Comparison of ENCODE assay signal across 8 cellular contexts in genomic region chr6:168884646-168885086, GRCh38.
DNase-seq lines count a peak whose midpoint lies in the region; ATAC-seq and TF ChIP-seq lines count a peak whose summit lies in the region.

No MANE protein-coding gene starts in this region.

- H3K4me1 Mint-ChIP-seq in activated CD4-positive, alpha-beta memory T cell treated with anti-CD3 and anti-CD28 coated beads, Interleukin-2, amount 10 ng/mL, durations not matched to agents 7 days and 5 days, result peaks cover 10% of the 10 kb centered on the region

- DNase-seq in GM10248 (ENCODE audit: extremely low spot score), result peak; percentile 72
- peak; percentile 66 for DNase-seq in NCI-H345 (lab: John Stamatoyannopoulos, UW)
- DNase-seq in activated CD4-positive, alpha-beta memory T cell treated with anti-CD3 and anti-CD28 coated beads, Interleukin-2, amount 10 ng/mL, durations not matched to agents 7 days and 5 days, result peak; percentile 82
- peak; percentile 31 for DNase-seq in mesenchymal stem cell
- DNase-seq in stimulated activated CD8-positive, alpha-beta memory T cell treated with anti-CD3 and anti-CD28 coated beads, Interleukin-15, amount 100 ng/mL, for 24 hours (ENCODE audit: low read depth), result peak; percentile 82
- no peak for DNase-seq in NCI-H2227 (lab: John Stamatoyannopoulos, UW; ENCODE audit: unreplicated experiment)

- no peaks in the 10 kb centered on the region for H3K9me3 ChIP-seq in duodenal mucosa (ENCODE audit: control insufficient read depth in 1 of 2, low read length in 2 of 2)
- H3K9me3 ChIP-seq in mesenchymal stem cell (ENCODE audit: control insufficient read depth, low read length), result no peaks in the 10 kb centered on the region

- no peak overlapping the region for H3K23ac ChIP-seq in mesenchymal stem cell (ENCODE audit: low read length in 2 of 2)

- 14% methylated on average over 34 of the region's 37 CpGs for WGBS in mesenchymal stem cell

- H3K27me3 ChIP-seq in duodenal mucosa (ENCODE audit: control insufficient read depth in 1 of 2, insufficient read depth in 2 of 2, low read length in 2 of 2) (peaks cover 0 to 5% of the 10 kb centered on the region in 2 donors), mesenchymal stem cell (ENCODE audit: control insufficient read depth in 1 of 2, insufficient read depth in 1 of 2, low read length in 2 of 2) (peaks cover 27 to 34% of the 10 kb centered on the region in 2 experiments)

- no peaks in the 10 kb centered on the region for H3K36me3 Mint-ChIP-seq in activated CD4-positive, alpha-beta memory T cell treated with anti-CD3 and anti-CD28 coated beads, Interleukin-2, amount 10 ng/mL, durations not matched to agents 7 days and 5 days (ENCODE audit: low read depth)

- TF ChIP-seq CTCF in GM10248 (IDR thresholded peaks at IDR 0.05; ENCODE audit: control extremely low read depth, extremely low read depth, low read depth, missing control alignments), result peak; percentile 57

- H3K9me3 Mint-ChIP-seq in activated CD4-positive, alpha-beta memory T cell treated with anti-CD3 and anti-CD28 coated beads, Interleukin-2, amount 10 ng/mL, durations not matched to agents 7 days and 5 days, result no peaks in the 10 kb centered on the region

- H3K4me1 ChIP-seq in duodenal mucosa (ENCODE audit: control insufficient read depth in 1 of 2, insufficient read depth in 2 of 2, low read length in 2 of 2) (peaks cover 3 to 6% of the 10 kb centered on the region in 2 donors), mesenchymal stem cell (ENCODE audit: control insufficient read depth, insufficient read depth, low read depth, low read length) (peaks cover 16% of the 10 kb centered on the region)

- ATAC-seq in HG02610 (IDR thresholded peaks at IDR 0.05; ENCODE audit: unreplicated experiment), result peak; percentile 74

- no peak overlapping the region for H2AK5ac ChIP-seq in mesenchymal stem cell (ENCODE audit: low read length, severe bottlenecking)

- no peak overlapping the region for H3K4ac ChIP-seq in mesenchymal stem cell (ENCODE audit: low read depth in 1 of 2, low read length in 2 of 2)

- CTCF ChIA-PET in GM10248 (lab: Yijun Ruan, JAX), result no interaction called here
- CTCF ChIA-PET in activated CD4-positive, alpha-beta memory T cell treated with anti-CD3 and anti-CD28 coated beads, Interleukin-2, amount 10 ng/mL, durations not matched to agents 7 days and 5 days (lab: Charles Lee), result no interaction called here

- H3K4me3 ChIP-seq in duodenal mucosa (ENCODE audit: low read depth in 1 of 2, low read length in 2 of 2) (peak overlapping the region; percentile 46 to 48), mesenchymal stem cell (ENCODE audit: insufficient read depth in 1 of 2, low read depth in 1 of 2, low read length in 2 of 2) (peak overlapping the region in 1 of 2 experiments; percentile 75)

- no peak overlapping the region for H2BK12ac ChIP-seq in mesenchymal stem cell (ENCODE audit: low read length in 2 of 2)

- H3K27me3 Mint-ChIP-seq in activated CD4-positive, alpha-beta memory T cell treated with anti-CD3 and anti-CD28 coated beads, Interleukin-2, amount 10 ng/mL, durations not matched to agents 7 days and 5 days, result peaks cover 8% of the 10 kb centered on the region

- no peak overlapping the region for H3K27ac ChIP-seq in duodenal mucosa (ENCODE audit: low read depth, low read length)
- no peak overlapping the region for H3K27ac ChIP-seq in mesenchymal stem cell (ENCODE audit: low read length, poor library complexity, severe bottlenecking)

- H3K79me1 ChIP-seq in mesenchymal stem cell (replicated peaks; ENCODE audit: low read length, poor library complexity, severe bottlenecking), result no peaks in the 10 kb centered on the region

- H4K91ac ChIP-seq in mesenchymal stem cell (ENCODE audit: low read length), result no peak overlapping the region

- H4K8ac ChIP-seq in mesenchymal stem cell (ENCODE audit: low read length), result no peak overlapping the region

- no peak overlapping the region for H3K14ac ChIP-seq in mesenchymal stem cell (ENCODE audit: low read length in 2 of 2)

- H3K9ac ChIP-seq in duodenal mucosa (ENCODE audit: low read depth in 1 of 2, low read length in 2 of 2) (no peak overlapping the region), mesenchymal stem cell (ENCODE audit: low read length) (peak overlapping the region; percentile 58)

- POLR2A ChIA-PET in GM10248 (lab: Yijun Ruan, JAX), result no interaction called here
- POLR2A ChIA-PET in activated CD4-positive, alpha-beta memory T cell treated with anti-CD3 and anti-CD28 coated beads, Interleukin-2, amount 10 ng/mL, durations not matched to agents 7 days and 5 days (lab: Charles Lee), result no interaction called here

- no peak overlapping the region for H2AFZ ChIP-seq in mesenchymal stem cell (ENCODE audit: low read depth, low read length)

- H3K18ac ChIP-seq in mesenchymal stem cell (ENCODE audit: low read depth in 1 of 2, low read length in 2 of 2), result no peak overlapping the region

- no peaks in the 10 kb centered on the region for H3K36me3 ChIP-seq in duodenal mucosa (ENCODE audit: control insufficient read depth in 1 of 2, insufficient read depth in 2 of 2, low read length in 2 of 2)
- H3K36me3 ChIP-seq in mesenchymal stem cell (ENCODE audit: control insufficient read depth in 1 of 2, insufficient read depth in 2 of 2, low read depth in 1 of 2, low read length in 2 of 2), result no peaks in the 10 kb centered on the region

- H2BK120ac ChIP-seq in mesenchymal stem cell (ENCODE audit: low read depth, low read length), result no peak overlapping the region

- H2BK5ac ChIP-seq in mesenchymal stem cell (ENCODE audit: low read depth, low read length, poor library complexity, severe bottlenecking), result no peak overlapping the region

- H3K27ac Mint-ChIP-seq in activated CD4-positive, alpha-beta memory T cell treated with anti-CD3 and anti-CD28 coated beads, Interleukin-2, amount 10 ng/mL, durations not matched to agents 7 days and 5 days, result peak overlapping the region; percentile 87

- peak overlapping the region; percentile 62 for H3K4me2 ChIP-seq in mesenchymal stem cell (ENCODE audit: low read length, poor library complexity, severe bottlenecking)

- peak overlapping the region; percentile 80 for H3K4me3 Mint-ChIP-seq in activated CD4-positive, alpha-beta memory T cell treated with anti-CD3 and anti-CD28 coated beads, Interleukin-2, amount 10 ng/mL, durations not matched to agents 7 days and 5 days

- no peak overlapping the region for H2BK15ac ChIP-seq in mesenchymal stem cell (ENCODE audit: low read depth, poor library complexity, severe bottlenecking)
